Comparison of ENCODE assay signal across 17 cellular contexts in the genomic region with DNA sequence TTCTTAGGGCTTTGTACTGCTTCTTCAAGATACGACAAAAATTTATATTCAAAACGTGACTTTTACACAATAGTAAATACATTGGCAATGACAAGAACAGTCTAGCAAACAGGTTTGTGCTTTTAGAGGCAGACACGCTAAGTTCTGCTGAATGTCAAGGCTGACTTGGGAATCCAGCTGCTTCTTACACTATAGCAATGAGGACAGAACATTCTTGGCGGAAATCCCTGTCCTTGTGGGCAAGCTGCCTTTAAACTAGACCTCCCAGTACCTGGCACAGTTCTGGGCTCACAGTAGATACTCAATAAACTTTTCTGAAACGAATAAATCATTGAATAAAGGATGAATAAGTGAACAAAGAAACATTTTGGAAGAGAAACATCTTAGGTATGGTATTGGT.
DNase-seq lines count a peak whose midpoint lies in the region; ATAC-seq and TF ChIP-seq lines count a peak whose summit lies in the region.
"Had no signal": no experiment of that assay in that cellular context is flagged by ENCODE, and none has a peak within 500 bp of the region (broad histone marks: within the 10 kb centered on the region; RNA-seq: fewer than 3 reads in every experiment).

No MANE protein-coding gene starts in this region.

- H3K9me3 ChIP-seq in mesenchymal stem cell (ENCODE audit: control insufficient read depth, low read length): no peaks in the 10 kb centered on the region
- H3K9me3 ChIP-seq in testis: no peaks in the 10 kb centered on the region
- H3K9me3 ChIP-seq in BE2C: no peaks in the 10 kb centered on the region
- H3K9me3 ChIP-seq: vagina had no signal

- no peak overlapping the region for H3K4ac ChIP-seq in mesenchymal stem cell (ENCODE audit: low read depth in 1 of 2, low read length in 2 of 2)

- no peak for ATAC-seq in omental fat pad (ENCODE audit: low FRiP score)
- ATAC-seq: naive thymus-derived CD4-positive, alpha-beta T cell had no signal

- no peak overlapping the region for H3K14ac ChIP-seq in mesenchymal stem cell (ENCODE audit: low read length in 2 of 2)

- TF ChIP-seq CTCF in LNCaP clone FGC (IDR thresholded peaks at IDR 0.05; ENCODE audit: control insufficient read depth, extremely low read depth, insufficient read depth): no peak
- TF ChIP-seq CTCF in fibroblast of mammary gland (conservative IDR thresholded peaks at IDR 0.05; ENCODE audit: control insufficient read depth, insufficient read depth, low read depth, low read length): no peak
- TF ChIP-seq CTCF in testis (IDR thresholded peaks at IDR 0.05): peak in 1 of 3 experiments; percentile 7
- no peak for TF ChIP-seq CTCF in omental fat pad (IDR thresholded peaks at IDR 0.05)
- TF ChIP-seq CTCF in BE2C (IDR thresholded peaks at IDR 0.05; ENCODE audit: low read depth, low read length): no peak

- no peak overlapping the region for H2BK5ac ChIP-seq in mesenchymal stem cell (ENCODE audit: low read depth, low read length, poor library complexity, severe bottlenecking)

- TF ChIP-seq POLR2A in testis (IDR thresholded peaks at IDR 0.05): no peak

- H3K23ac ChIP-seq in mesenchymal stem cell (ENCODE audit: low read length in 2 of 2): no peak overlapping the region

- H3K4me2 ChIP-seq in mesenchymal stem cell (ENCODE audit: low read length, poor library complexity, severe bottlenecking): no peak overlapping the region
- H3K4me2 ChIP-seq: BLaER1 treated with 17β-estradiol and CSF1 and Interleukin-3, amounts not matched to agents 10 nM and 100 nM had no signal

- H4K91ac ChIP-seq in mesenchymal stem cell (ENCODE audit: low read length): no peak overlapping the region

- H2BK120ac ChIP-seq in mesenchymal stem cell (ENCODE audit: low read depth, low read length): no peak overlapping the region

- 75% methylated on average over 5 of the region's 5 CpGs for WGBS in mesenchymal stem cell
- 34 to 48% methylated on average over 5 of the region's 5 CpGs for WGBS in testis, 2 donors

- no peak overlapping the region for H2AFZ ChIP-seq in mesenchymal stem cell (ENCODE audit: low read depth, low read length)

- H3K4me1 ChIP-seq in mesenchymal stem cell (ENCODE audit: control insufficient read depth, insufficient read depth, low read depth, low read length): peaks cover 5% of the 10 kb centered on the region
- H3K4me1 ChIP-seq in testis: peaks cover 78% of the 10 kb centered on the region
- H3K4me1 ChIP-seq in BE2C: peaks cover 12% of the 10 kb centered on the region

- no peak overlapping the region for H2AK5ac ChIP-seq in mesenchymal stem cell (ENCODE audit: low read length, severe bottlenecking)

- H3K79me1 ChIP-seq in mesenchymal stem cell (replicated peaks; ENCODE audit: low read length, poor library complexity, severe bottlenecking): no peaks in the 10 kb centered on the region

- H3K27me3 ChIP-seq in mesenchymal stem cell (ENCODE audit: control insufficient read depth in 1 of 2, insufficient read depth in 1 of 2, low read length in 2 of 2) (no peaks in the 10 kb centered on the region), testis (no peaks in the 10 kb centered on the region), BE2C (no peaks in the 10 kb centered on the region)
- H3K27me3 ChIP-seq: BLaER1 treated with 17β-estradiol and CSF1 and Interleukin-3, amounts not matched to agents 10 nM and 100 nM; vagina had no signal

- peak overlapping the region; percentile 54 to 64 for H2BK12ac ChIP-seq in mesenchymal stem cell (ENCODE audit: low read length in 2 of 2)

- no peak overlapping the region for H3K4me3 ChIP-seq in LNCaP clone FGC (ENCODE audit: low read depth, low read length)
- H3K4me3 ChIP-seq in fibroblast of mammary gland (ENCODE audit: control insufficient read depth, low read depth, low read length): no peak overlapping the region
- H3K4me3 ChIP-seq in mesenchymal stem cell (ENCODE audit: insufficient read depth in 1 of 2, low read depth in 1 of 2, low read length in 2 of 2): no peak overlapping the region
- H3K4me3 ChIP-seq in testis: no peak overlapping the region
- no peak overlapping the region for H3K4me3 ChIP-seq in BE2C (ENCODE audit: low read depth, low read length)
- H3K4me3 ChIP-seq: BLaER1 treated with 17β-estradiol and CSF1 and Interleukin-3, amounts not matched to agents 10 nM and 100 nM; GM12878; vagina had no signal

- DNase-seq in LNCaP clone FGC (ENCODE audit: low read depth): peak; percentile 63
- peak; percentile 75 for DNase-seq in fibroblast of mammary gland (ENCODE audit: low read depth)
- DNase-seq in mesenchymal stem cell: peak; percentile 63
- peak; percentile 93 for DNase-seq in testis
- DNase-seq in omental fat pad (ENCODE audit: low spot score): no peak
- no peak for DNase-seq in BE2C
- DNase-seq in NCI-H2081 treated with DMSO at 0.1 percent for 48 hours (lab: John Stamatoyannopoulos, UW): no peak
- DNase-seq: activated naive CD4-positive, alpha-beta T cell treated with anti-CD3 and anti-CD28 coated beads, Interleukin-2, amount 50 U/mL, for 16 hours; DND-41; naive thymus-derived CD4-positive, alpha-beta T cell; NCI-H1048; NCI-H2171; NK-92 treated with Interleukin-12 subunit alpha and Interleukin-12 subunit beta, amount 100 ng/mL, for 24 hours; stimulated activated naive B cell treated with anti-CD40 and anti-IgM and Interleukin-4, amounts not matched to agents 10 μg/mL and 1 μg/mL and 100 μg/mL, for 72 hours had no signal

- no peak overlapping the region for H4K8ac ChIP-seq in mesenchymal stem cell (ENCODE audit: low read length)

- peak overlapping the region in 1 of 2 experiments; percentile 54 for H3K18ac ChIP-seq in mesenchymal stem cell (ENCODE audit: low read depth in 1 of 2, low read length in 2 of 2)

- no peak overlapping the region for H3K9ac ChIP-seq in mesenchymal stem cell (ENCODE audit: low read length)
- H3K9ac ChIP-seq: BLaER1 treated with 17β-estradiol and CSF1 and Interleukin-3, amounts not matched to agents 10 nM and 100 nM had no signal

- H3K36me3 ChIP-seq in mesenchymal stem cell (ENCODE audit: control insufficient read depth in 1 of 2, insufficient read depth in 2 of 2, low read depth in 1 of 2, low read length in 2 of 2) (peaks cover 0 to 6% of the 10 kb centered on the region in 2 experiments), testis (ENCODE audit: low read depth, missing control alignments) (no peaks in the 10 kb centered on the region), BE2C (no peaks in the 10 kb centered on the region)
- H3K36me3 ChIP-seq: vagina had no signal

- intact Hi-C loops in testis (cut with DNase I; ENCODE audit: low total_unique reads): no loop called here

- H2BK15ac ChIP-seq in mesenchymal stem cell (ENCODE audit: low read depth, poor library complexity, severe bottlenecking): no peak overlapping the region

- no peak overlapping the region for H3K27ac ChIP-seq in mesenchymal stem cell (ENCODE audit: low read length, poor library complexity, severe bottlenecking)
- peak overlapping the region; percentile 73 to 87 for H3K27ac ChIP-seq in testis
- H3K27ac ChIP-seq: BLaER1 treated with 17β-estradiol and CSF1 and Interleukin-3, amounts not matched to agents 10 nM and 100 nM; vagina had no signal

Comparison
In these comparisons a context has a peak if more than half of its experiments do, and no peak if none do; other contexts are left out.
1. DNase-seq: peak in LNCaP clone FGC (single experiment), fibroblast of mammary gland (single experiment), mesenchymal stem cell (single experiment) and testis (single experiment); none in omental fat pad (single experiment), BE2C (single experiment) and NCI-H2081 treated with DMSO at 0.1 percent for 48 hours (single experiment).